In the genomic region with DNA sequence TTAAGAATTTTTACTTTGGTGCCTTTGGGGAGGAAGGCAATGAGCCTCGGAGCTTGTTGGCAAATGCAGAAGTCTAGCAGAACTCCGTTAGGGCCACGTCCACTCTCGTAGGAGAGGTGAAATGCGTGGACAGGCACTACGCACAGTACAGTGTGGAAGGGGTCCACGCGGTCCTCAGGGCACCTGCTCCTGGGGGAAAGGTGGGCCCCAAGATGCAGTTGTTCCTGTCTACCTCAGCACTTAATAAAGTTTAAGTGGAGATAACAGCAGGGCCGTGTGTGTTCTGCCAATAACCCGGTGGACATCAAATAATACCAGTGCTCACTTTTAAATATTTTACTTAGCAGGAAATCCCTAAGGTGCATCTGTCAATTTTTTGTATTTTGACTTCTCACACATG, we compare ENCODE assay signal across 1 cellular context.
TF ChIP-seq lines count a peak whose summit lies in the region.

No MANE protein-coding gene starts in this region.

TF ChIP-seq in IMR-90, 13 proteins besides CTCF, POLR2A, EP300 and RAD21:
- TF ChIP-seq CEBPB (IDR thresholded peaks at IDR 0.05; ENCODE audit: low read depth, low read length) (no peak), SMC3 (IDR thresholded peaks at IDR 0.05; ENCODE audit: low read depth, low read length) (no peak), RFX5 (IDR thresholded peaks at IDR 0.05; ENCODE audit: low read depth, low read length) (no peak), RCOR1 (IDR thresholded peaks at IDR 0.05; ENCODE audit: insufficient replicate concordance, low read length) (no peak), MAZ (IDR thresholded peaks at IDR 0.05; ENCODE audit: borderline replicate concordance, low read depth, low read length) (no peak), MXI1 (IDR thresholded peaks at IDR 0.05; ENCODE audit: borderline replicate concordance, low read depth, low read length) (no peak), CHD1 (IDR thresholded peaks at IDR 0.05; ENCODE audit: low read depth, low read length) (no peak), BHLHE40 (IDR thresholded peaks at IDR 0.05; ENCODE audit: low read depth, low read length) (no peak), MAFK (IDR thresholded peaks at IDR 0.05; ENCODE audit: low read depth, low read length) (no peak), NFE2L2 (IDR thresholded peaks at IDR 0.05; ENCODE audit: low read depth, low read length) (no peak), FOS (IDR thresholded peaks at IDR 0.05; ENCODE audit: low read depth, low read length) (no peak)
- TF ChIP-seq, protein P1, sequence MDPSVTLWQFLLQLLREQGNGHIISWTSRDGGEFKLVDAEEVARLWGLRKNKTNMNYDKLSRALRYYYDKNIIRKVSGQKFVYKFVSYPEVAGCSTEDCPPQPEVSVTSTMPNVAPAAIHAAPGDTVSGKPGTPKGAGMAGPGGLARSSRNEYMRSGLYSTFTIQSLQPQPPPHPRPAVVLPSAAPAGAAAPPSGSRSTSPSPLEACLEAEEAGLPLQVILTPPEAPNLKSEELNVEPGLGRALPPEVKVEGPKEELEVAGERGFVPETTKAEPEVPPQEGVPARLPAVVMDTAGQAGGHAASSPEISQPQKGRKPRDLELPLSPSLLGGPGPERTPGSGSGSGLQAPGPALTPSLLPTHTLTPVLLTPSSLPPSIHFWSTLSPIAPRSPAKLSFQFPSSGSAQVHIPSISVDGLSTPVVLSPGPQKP (IDR thresholded peaks at IDR 0.05; ENCODE audit: borderline replicate concordance, low read depth, low read length), result no peak
- TF ChIP-seq, protein P2, sequence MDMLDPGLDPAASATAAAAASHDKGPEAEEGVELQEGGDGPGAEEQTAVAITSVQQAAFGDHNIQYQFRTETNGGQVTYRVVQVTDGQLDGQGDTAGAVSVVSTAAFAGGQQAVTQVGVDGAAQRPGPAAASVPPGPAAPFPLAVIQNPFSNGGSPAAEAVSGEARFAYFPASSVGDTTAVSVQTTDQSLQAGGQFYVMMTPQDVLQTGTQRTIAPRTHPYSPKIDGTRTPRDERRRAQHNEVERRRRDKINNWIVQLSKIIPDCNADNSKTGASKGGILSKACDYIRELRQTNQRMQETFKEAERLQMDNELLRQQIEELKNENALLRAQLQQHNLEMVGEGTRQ (IDR thresholded peaks at IDR 0.05; ENCODE audit: low read depth, low read length), result no peak
